9 cellular contexts compared by ENCODE assay signal in the genomic region with DNA sequence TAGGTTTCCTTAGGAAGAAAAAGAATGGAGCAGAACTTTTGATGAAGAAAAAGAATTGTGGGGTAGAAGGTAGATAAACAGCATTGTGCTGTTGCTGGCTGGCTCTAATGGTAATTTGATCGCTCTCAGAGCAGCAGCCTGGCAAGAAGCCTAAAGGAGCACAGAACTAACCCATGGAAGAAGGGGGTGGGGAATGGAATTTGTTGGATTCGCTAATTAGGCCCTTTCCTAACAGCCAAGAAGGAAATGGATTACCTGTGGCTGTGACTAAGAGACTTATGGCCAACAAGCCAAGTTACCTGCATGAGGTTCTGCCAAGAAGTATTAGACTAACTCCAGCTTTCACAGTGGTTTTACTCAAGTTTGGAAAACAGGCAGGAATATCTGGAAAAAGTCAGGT.
DNase-seq lines count a peak whose midpoint lies in the region; ATAC-seq, FAIRE-seq and TF ChIP-seq lines count a peak whose summit lies in the region.
"Had no signal": no experiment of that assay in that cellular context is flagged by ENCODE, and none has a peak within 500 bp of the region (broad histone marks: within the 10 kb centered on the region; RNA-seq: fewer than 3 reads in every experiment).

No MANE protein-coding gene starts in this region.

- peaks cover 0 to 2% (median 0%) of the 10 kb centered on the region in 5 donors for H3K27me3 Mint-ChIP-seq in naive thymus-derived CD8-positive, alpha-beta T cell
- H3K27me3 Mint-ChIP-seq: dendritic cell treated with granulocyte-macrophage colony-stimulating factor and Interleukin-4, amounts not matched to agents 40 ng/mL and 50 ng/mL, for 4 days had no signal

- H3K4me1 ChIP-seq in left lung: no peaks in the 10 kb centered on the region

- H3K36me3 Mint-ChIP-seq in naive thymus-derived CD8-positive, alpha-beta T cell: no peaks in the 10 kb centered on the region

- H3K4me3 Mint-ChIP-seq in naive thymus-derived CD8-positive, alpha-beta T cell: no peak overlapping the region
- H3K4me3 Mint-ChIP-seq: dendritic cell treated with granulocyte-macrophage colony-stimulating factor and Interleukin-4, amounts not matched to agents 40 ng/mL and 50 ng/mL, for 4 days had no signal

- intact Hi-C loops in left lung (cut with DNase I): no loop called here

- H3K9me3 ChIP-seq in left lung: no peaks in the 10 kb centered on the region

- H3K27ac Mint-ChIP-seq in naive thymus-derived CD8-positive, alpha-beta T cell: no peak overlapping the region
- H3K27ac Mint-ChIP-seq: dendritic cell treated with granulocyte-macrophage colony-stimulating factor and Interleukin-4, amounts not matched to agents 40 ng/mL and 50 ng/mL, for 4 days had no signal

- H3K9me3 Mint-ChIP-seq in naive thymus-derived CD8-positive, alpha-beta T cell: peaks cover 0 to 2% (median 0%) of the 10 kb centered on the region in 9 donors

- FAIRE-seq in GM12892 (lab: Jason Lieb, UNC): no peak

- no peaks in the 10 kb centered on the region for H3K4me1 Mint-ChIP-seq in naive thymus-derived CD8-positive, alpha-beta T cell

- no peak overlapping the region for H3K27ac ChIP-seq in left lung

- no peak for TF ChIP-seq POLR2A in GM12892 (IDR thresholded peaks at IDR 0.05; ENCODE audit: low read depth, low read length)

- ATAC-seq in left lung: peak; percentile 85
- no peak for ATAC-seq in naive thymus-derived CD8-positive, alpha-beta T cell

- POLR2A ChIA-PET in naive thymus-derived CD8-positive, alpha-beta T cell (lab: Charles Lee): no interaction called here

- H3K4me3 ChIP-seq in astrocyte of the spinal cord (ENCODE audit: low read depth, low read length): no peak overlapping the region
- H3K4me3 ChIP-seq in left lung: no peak overlapping the region

- in situ Hi-C loops in astrocyte of the spinal cord (cut with HindIII; ENCODE audit: low sequenced_read_pairs): no loop called here

- DNase-seq in DMS 273 (lab: John Stamatoyannopoulos, UW; ENCODE audit: unreplicated experiment): peak; percentile 88
- peak; percentile 46 to 70 for DNase-seq in NCI-H1930 (lab: John Stamatoyannopoulos, UW)
- DNase-seq in astrocyte of the spinal cord (ENCODE audit: low read depth, low spot score): peak; percentile 65
- DNase-seq in left lung: peak in 1 of 2 donors; percentile 38
- no peak for DNase-seq in cerebellar nuclear complex (lab: John Stamatoyannopoulos, UW)
- DNase-seq in naive thymus-derived CD8-positive, alpha-beta T cell: no peak
- no peak for DNase-seq in mesenteric fat pad (ENCODE audit: low spot score)
- DNase-seq in GM12892 (ENCODE audit: insufficient read length): no peak

- no peak for TF ChIP-seq CTCF in astrocyte of the spinal cord (IDR thresholded peaks at IDR 0.05; ENCODE audit: low read depth, low read length)
- TF ChIP-seq CTCF in left lung (IDR thresholded peaks at IDR 0.05): no peak

- H3K36me3 ChIP-seq in left lung: no peaks in the 10 kb centered on the region

- no peaks in the 10 kb centered on the region for H3K27me3 ChIP-seq in left lung

Comparison
In these comparisons a context has a peak if more than half of its experiments do, and no peak if none do; other contexts are left out.
1. DNase-seq: peak in DMS 273 (single experiment), NCI-H1930 (2 of 2) and astrocyte of the spinal cord (single experiment); none in cerebellar nuclear complex (0 of 2), naive thymus-derived CD8-positive, alpha-beta T cell (0 of 10), mesenteric fat pad (single experiment) and GM12892 (single experiment).